ENCODE assay signal across 29 cellular contexts in the genomic region with DNA sequence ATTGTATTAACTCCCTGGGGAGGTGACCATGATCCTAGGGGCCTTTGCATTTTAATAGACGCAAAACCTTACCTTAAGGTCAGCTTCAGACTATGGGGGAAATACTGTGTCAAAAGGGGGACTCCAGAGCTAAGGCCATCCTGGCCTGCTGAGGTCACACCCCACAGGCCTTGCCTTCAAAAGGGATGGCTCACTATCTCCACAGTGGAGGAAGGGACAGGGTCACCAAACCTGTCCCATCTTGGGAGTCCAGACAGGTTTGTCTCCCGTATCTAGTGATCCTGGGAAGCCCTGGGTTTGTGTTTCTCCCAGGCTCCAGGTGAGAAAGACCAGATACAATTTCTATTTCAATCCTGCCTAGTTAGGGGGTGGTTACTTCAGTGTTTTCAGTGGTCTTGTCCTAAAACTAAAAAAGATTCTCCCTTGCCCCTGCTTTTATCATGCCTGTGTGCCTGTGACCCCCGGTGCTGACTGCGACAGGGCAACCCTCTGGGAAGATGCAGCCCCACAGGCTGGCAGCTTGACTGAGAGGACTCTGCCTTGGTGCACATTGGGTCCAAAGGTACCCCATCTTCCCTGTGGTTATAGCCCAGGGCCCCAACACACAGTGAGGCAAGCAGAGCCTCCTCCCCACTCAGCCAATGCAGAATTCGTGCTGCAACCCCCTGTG. TPM values are rescaled to one million over a fixed set of nuclear protein-coding genes. Genes with fewer than 3 reads are reported as not detected.
"Had no signal": no experiment of that assay in that cellular context is flagged by ENCODE, and none has a peak within 500 bp of the region (broad histone marks: within the 10 kb centered on the region; RNA-seq: fewer than 3 reads in every experiment).

No MANE protein-coding gene starts in this region.

- H3K27ac Mint-ChIP-seq: activated CD4-positive, alpha-beta T cell treated with anti-CD3 and anti-CD28 coated beads, Interleukin-2, amount 10 ng/mL, durations not matched to agents 24 days and 14 days; activated CD8-positive, alpha-beta T cell treated with anti-CD3 and anti-CD28 coated beads for 36 hours; activated naive CD8-positive, alpha-beta T cell treated with anti-CD3 and anti-CD28 coated beads for 36 hours; activated T-cell treated with anti-CD3 and anti-CD28 coated beads, Interleukin-2, amount 50 U/mL, for 72 hours; activated T-helper 17 cell treated with anti-CD3 and anti-CD28 coated beads, Interleukin-2, amount 50 U/mL, for 72 hours; IgD-negative memory B cell had no signal

- H3K4me3 ChIP-seq: ascending aorta, cardiac muscle cell had no signal

- H3K4me3 Mint-ChIP-seq: activated CD4-positive, alpha-beta T cell treated with anti-CD3 and anti-CD28 coated beads, Interleukin-2, amount 10 ng/mL, durations not matched to agents 24 days and 14 days; activated CD8-positive, alpha-beta T cell treated with anti-CD3 and anti-CD28 coated beads for 36 hours; activated naive CD8-positive, alpha-beta T cell treated with anti-CD3 and anti-CD28 coated beads for 36 hours; activated T-cell treated with anti-CD3 and anti-CD28 coated beads, Interleukin-2, amount 50 U/mL, for 72 hours; activated T-helper 17 cell treated with anti-CD3 and anti-CD28 coated beads, Interleukin-2, amount 50 U/mL, for 72 hours; IgD-negative memory B cell had no signal

- H3K27me3 Mint-ChIP-seq: activated CD4-positive, alpha-beta T cell treated with anti-CD3 and anti-CD28 coated beads, Interleukin-2, amount 10 ng/mL, durations not matched to agents 24 days and 14 days; activated CD8-positive, alpha-beta T cell treated with anti-CD3 and anti-CD28 coated beads for 36 hours; activated naive CD8-positive, alpha-beta T cell treated with anti-CD3 and anti-CD28 coated beads for 36 hours; IgD-negative memory B cell had no signal

- ATAC-seq: activated CD8-positive, alpha-beta T cell treated with anti-CD3 and anti-CD28 coated beads for 36 hours; activated T-cell treated with anti-CD3 and anti-CD28 coated beads, Interleukin-2, amount 50 U/mL, for 72 hours; activated T-helper 17 cell treated with anti-CD3 and anti-CD28 coated beads, Interleukin-2, amount 50 U/mL, for 72 hours; Panc1 had no signal

- DNase-seq: activated CD4-positive, alpha-beta T cell treated with anti-CD3 and anti-CD28 coated beads, Interleukin-2, amount 10 ng/mL, durations not matched to agents 24 days and 14 days; activated CD4-positive, alpha-beta T cell treated with anti-CD3 and anti-CD28 coated beads, Interleukin-2, amount 50 U/mL, for 4 hours; activated CD4-positive, CD25-positive, alpha-beta regulatory T cell; activated CD8-positive, alpha-beta T cell treated with anti-CD3 and anti-CD28 coated beads for 36 hours; activated effector memory CD4-positive, alpha-beta T cell treated with anti-CD3 and anti-CD28 coated beads, Interleukin-2, amount 50 U/mL, for 16 hours; activated naive CD4-positive, alpha-beta T cell; activated naive CD4-positive, alpha-beta T cell treated with anti-CD3 and anti-CD28 coated beads, Interleukin-2, amount 50 U/mL, for 16 hours; activated naive CD8-positive, alpha-beta T cell treated with anti-CD3 and anti-CD28 coated beads for 36 hours; activated T-cell treated with anti-CD3 and anti-CD28 coated beads, Interleukin-2, amount 50 U/mL, for 1 hour; activated T-cell treated with anti-CD3 and anti-CD28 coated beads, Interleukin-2, amount 50 U/mL, for 72 hours; amniotic stem cell; Karpas-422; KBM-7; NCI-H1048; NCI-H1105 treated with DMSO at 0.1 percent for 48 hours; NCI-H1436; NCI-H1694 treated with DMSO at 0.1 percent for 48 hours; NCI-H2029; NCI-H345; NCI-H524 treated with DMSO at 0.1 percent for 48 hours; T1000; WERI-Rb-1 had no signal

- H3K27ac ChIP-seq: ascending aorta, cardiac muscle cell, WERI-Rb-1 had no signal

- H3K9me3 ChIP-seq: ascending aorta had no signal

- H3K36me3 Mint-ChIP-seq: activated naive CD8-positive, alpha-beta T cell treated with anti-CD3 and anti-CD28 coated beads for 36 hours had no signal

- H3K4me1 ChIP-seq: ascending aorta had no signal

- H3K9me3 Mint-ChIP-seq: activated CD4-positive, alpha-beta T cell treated with anti-CD3 and anti-CD28 coated beads, Interleukin-2, amount 10 ng/mL, durations not matched to agents 24 days and 14 days; activated CD8-positive, alpha-beta T cell treated with anti-CD3 and anti-CD28 coated beads for 36 hours; activated naive CD8-positive, alpha-beta T cell treated with anti-CD3 and anti-CD28 coated beads for 36 hours; activated T-cell treated with anti-CD3 and anti-CD28 coated beads, Interleukin-2, amount 50 U/mL, for 72 hours; activated T-helper 17 cell treated with anti-CD3 and anti-CD28 coated beads, Interleukin-2, amount 50 U/mL, for 72 hours; IgD-negative memory B cell had no signal

- H3K4me1 Mint-ChIP-seq: activated CD4-positive, alpha-beta T cell treated with anti-CD3 and anti-CD28 coated beads, Interleukin-2, amount 10 ng/mL, durations not matched to agents 24 days and 14 days; activated naive CD8-positive, alpha-beta T cell treated with anti-CD3 and anti-CD28 coated beads for 36 hours; activated T-helper 17 cell treated with anti-CD3 and anti-CD28 coated beads, Interleukin-2, amount 50 U/mL, for 72 hours had no signal

- H3K27me3 ChIP-seq: ascending aorta, cardiac muscle cell had no signal

- H3K36me3 ChIP-seq: ascending aorta, cardiac muscle cell, WERI-Rb-1 had no signal

RNA-seq across cellular contexts. Expression of gene CAPN14, which starts 24.8 kb away (rescaled TPM):
- total RNA-seq: ascending aorta, MCF 10A, NCI-H460 had no signal

RNA-seq across cellular contexts. Expression of gene GALNT14, which starts 54.3 kb away (rescaled TPM):
- total RNA-seq: ascending aorta had no signal
